25 cellular contexts compared by ENCODE assay signal in the genomic region with DNA sequence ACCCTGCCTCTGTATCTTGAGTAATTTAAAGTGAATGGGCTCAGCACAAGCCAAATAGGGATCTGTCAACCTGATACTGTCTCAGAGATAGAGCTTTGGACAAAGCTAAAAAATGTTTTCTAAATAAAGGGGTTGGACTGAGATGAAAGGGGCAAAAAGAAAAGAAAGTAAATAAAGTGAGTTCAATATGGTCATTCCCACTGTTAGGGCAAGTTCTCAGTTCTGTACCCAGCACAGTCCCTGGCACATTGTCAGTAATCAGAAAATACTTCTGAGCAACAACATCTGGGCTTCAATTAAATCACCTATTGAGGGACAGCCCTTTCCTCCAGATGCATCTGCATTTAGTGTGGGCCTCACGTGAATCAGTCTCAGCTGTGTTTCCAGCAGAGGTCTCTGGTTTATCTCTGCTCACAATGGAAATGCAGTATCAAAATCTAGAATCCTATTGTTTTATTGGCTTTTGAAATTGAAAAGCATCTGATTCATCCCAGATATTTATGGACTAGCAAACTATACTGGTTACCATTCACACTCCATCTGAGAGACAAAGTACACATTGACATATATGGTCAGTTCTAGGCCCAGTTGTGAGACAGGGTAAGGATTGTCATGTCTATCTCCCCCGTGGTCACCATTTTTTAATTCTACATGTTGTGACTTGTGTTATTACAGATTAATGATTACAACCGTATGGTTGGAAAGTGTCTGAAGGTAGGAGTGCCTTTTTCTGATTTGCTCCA. TPM values are rescaled to one million over a fixed set of nuclear protein-coding genes. Genes with fewer than 3 reads are reported as not detected.
A peak's percentile ranks its signal among the peaks of the same experiment; 100 is the strongest.
DNase-seq lines count a peak whose midpoint lies in the region; ATAC-seq and TF ChIP-seq lines count a peak whose summit lies in the region.
"Had no signal": no experiment of that assay in that cellular context is flagged by ENCODE, and none has a peak within 500 bp of the region (broad histone marks: within the 10 kb centered on the region; RNA-seq: fewer than 3 reads in every experiment).

No MANE protein-coding gene starts in this region.

- H3K9me3 Mint-ChIP-seq in neural crest cell = peaks cover 5% of the 10 kb centered on the region
- H3K9me3 Mint-ChIP-seq: activated naive CD4-positive, alpha-beta T cell treated with anti-CD3 and anti-CD28 coated beads for 36 hours; activated T-cell treated with anti-CD3 and anti-CD28 coated beads, Interleukin-2, amount 50 U/mL, for 72 hours; stimulated activated naive CD8-positive, alpha-beta T cell treated with anti-CD3 and anti-CD28 coated beads, Interleukin-15, Interleukin-2, amounts not matched to agents 100 ng/mL and 50 ng/mL, for 24 hours had no signal

- TF ChIP-seq CTCF in 22Rv1 (IDR thresholded peaks at IDR 0.05) (no peak), esophagus squamous epithelium (IDR thresholded peaks at IDR 0.05) (no peak), neural crest cell (conservative IDR thresholded peaks at IDR 0.05) (no peak)

- 41 to 47% methylated on average over 3 of the region's 3 CpGs for WGBS in esophagus squamous epithelium, 2 donors

- TF ChIP-seq POLR2A in esophagus squamous epithelium (IDR thresholded peaks at IDR 0.05) = no peak

- peaks cover 13% of the 10 kb centered on the region for H3K4me1 Mint-ChIP-seq in neural crest cell
- H3K4me1 Mint-ChIP-seq: activated CD4-positive, alpha-beta T cell treated with anti-CD3 and anti-CD28 coated beads, Interleukin-2, amount 10 ng/mL, durations not matched to agents 7 days and 5 days had no signal

- no peak overlapping the region for H3K4me3 Mint-ChIP-seq in neural crest cell
- H3K4me3 Mint-ChIP-seq: activated CD4-positive, alpha-beta T cell treated with anti-CD3 and anti-CD28 coated beads, Interleukin-2, amount 10 ng/mL, durations not matched to agents 7 days and 5 days; activated naive CD4-positive, alpha-beta T cell treated with anti-CD3 and anti-CD28 coated beads for 36 hours; activated T-cell treated with anti-CD3 and anti-CD28 coated beads, Interleukin-2, amount 50 U/mL, for 72 hours; stimulated activated naive CD8-positive, alpha-beta T cell treated with anti-CD3 and anti-CD28 coated beads, Interleukin-15, Interleukin-2, amounts not matched to agents 100 ng/mL and 50 ng/mL, for 24 hours had no signal

- no peaks in the 10 kb centered on the region for H3K36me3 ChIP-seq in esophagus squamous epithelium
- H3K36me3 ChIP-seq: tibial nerve had no signal

- no peaks in the 10 kb centered on the region for H3K27me3 Mint-ChIP-seq in neural crest cell (ENCODE audit: low read depth)
- H3K27me3 Mint-ChIP-seq: activated CD4-positive, alpha-beta T cell treated with anti-CD3 and anti-CD28 coated beads, Interleukin-2, amount 10 ng/mL, durations not matched to agents 7 days and 5 days had no signal

- peak overlapping the region; percentile 12 for H3K27ac Mint-ChIP-seq in neural crest cell (ENCODE audit: unreplicated experiment)
- H3K27ac Mint-ChIP-seq: activated CD4-positive, alpha-beta T cell treated with anti-CD3 and anti-CD28 coated beads, Interleukin-2, amount 10 ng/mL, durations not matched to agents 7 days and 5 days; activated naive CD4-positive, alpha-beta T cell treated with anti-CD3 and anti-CD28 coated beads for 36 hours; activated T-cell treated with anti-CD3 and anti-CD28 coated beads, Interleukin-2, amount 50 U/mL, for 72 hours; stimulated activated naive CD8-positive, alpha-beta T cell treated with anti-CD3 and anti-CD28 coated beads, Interleukin-15, Interleukin-2, amounts not matched to agents 100 ng/mL and 50 ng/mL, for 24 hours had no signal

- intact Hi-C loops in esophagus squamous epithelium (cut with DNase I) = no loop called here

- no peak for ATAC-seq in GM18502 (IDR thresholded peaks at IDR 0.05; ENCODE audit: poor library complexity, unreplicated experiment)
- no peak for ATAC-seq in GM18907 (IDR thresholded peaks at IDR 0.05; ENCODE audit: unreplicated experiment)
- ATAC-seq: activated T-cell treated with anti-CD3 and anti-CD28 coated beads, Interleukin-2, amount 50 U/mL, for 72 hours; Right ventricle myocardium inferior had no signal

- H3K27ac ChIP-seq in 22Rv1 = 0 out of 2 replicates have a peak overlapping the region, but pooled peaks have one; percentile 13
- H3K27ac ChIP-seq in esophagus squamous epithelium = peak overlapping the region; percentile 73 to 89 (median 84)

- no peaks in the 10 kb centered on the region for H3K36me3 Mint-ChIP-seq in neural crest cell (ENCODE audit: low read depth)

- H3K4me3 ChIP-seq in esophagus squamous epithelium = no peak overlapping the region
- H3K4me3 ChIP-seq: tibial nerve had no signal

- no peaks in the 10 kb centered on the region for H3K27me3 ChIP-seq in esophagus squamous epithelium
- H3K27me3 ChIP-seq: tibial nerve had no signal

- H3K4me1 ChIP-seq in esophagus squamous epithelium = peaks cover 24 to 68% (median 38%) of the 10 kb centered on the region in 3 donors

- DNase-seq in NCI-H69 (lab: John Stamatoyannopoulos, UW) (peak; percentile 54), esophagus squamous epithelium (lab: John Stamatoyannopoulos, UW) (no peak), neural crest cell (ENCODE audit: low read depth, low spot score) (no peak), OCI-M1 (lab: John Stamatoyannopoulos, UW) (no peak)
- DNase-seq in stimulated activated CD4-positive, alpha-beta T cell treated with anti-CD3 and anti-CD28 coated beads, Interleukin-4, amount 100 ng/mL, for 24 hours = no peak
- DNase-seq: activated CD4-positive, alpha-beta T cell treated with anti-CD3 and anti-CD28 coated beads, Interleukin-2, amount 10 ng/mL, durations not matched to agents 7 days and 5 days; activated naive CD4-positive, alpha-beta T cell treated with anti-CD3 and anti-CD28 coated beads for 36 hours; activated T-cell treated with anti-CD3 and anti-CD28 coated beads, Interleukin-2, amount 50 U/mL, for 72 hours; C1 segment of cervical spinal cord; glutamatergic neuron; NCI-H1105 treated with DMSO at 0.1 percent for 48 hours; NCI-H2081; NCI-H226; NCI-H82; stimulated activated CD4-positive, alpha-beta T cell treated with anti-CD3 and anti-CD28 coated beads, Interleukin-12 subunit alpha, Interleukin-12 subunit beta, amount 100 ng/mL, for 4 hours; stimulated activated CD4-positive, alpha-beta T cell treated with anti-CD3 and anti-CD28 coated beads, Interleukin-4, amount 100 ng/mL, for 4 hours; T-helper 9 cell had no signal

- H3K9me3 ChIP-seq in esophagus squamous epithelium = no peaks in the 10 kb centered on the region
- H3K9me3 ChIP-seq: tibial nerve had no signal

RNA-seq across cellular contexts. Expression of a gene that starts 35.7 kb away (rescaled TPM):
- total RNA-seq in esophagus squamous epithelium (under 1 TPM in 2 of 4 donors, not detected in 2; 0.18 to 0.57 TPM), neural crest cell (0.30 and 0.47 TPM in 2 replicates)
- total RNA-seq: A673; activated CD4-positive, alpha-beta T cell treated with anti-CD3 and anti-CD28 coated beads, Interleukin-2, amount 10 ng/mL, durations not matched to agents 7 days and 5 days; activated naive CD4-positive, alpha-beta T cell treated with anti-CD3 and anti-CD28 coated beads for 36 hours; M059J; Right ventricle myocardium inferior had no signal
